Comparison of ENCODE assay signal across 1 cellular context in genomic region chr6:18101271-18101670, GRCh38.
TF ChIP-seq lines count a peak whose summit lies in the region.

No MANE protein-coding gene starts in this region.

TF ChIP-seq in SK-N-SH treated with all-trans-retinoic acid at 6 μM for 48 hours, 23 proteins besides CTCF, POLR2A, EP300 and RAD21 (continued from another document):
- TF ChIP-seq TSHZ2 (CRISPR knock-in tag; IDR thresholded peaks at IDR 0.05) = no peak
